Comparison of ENCODE assay signal across 1 cellular context in the genomic region with DNA sequence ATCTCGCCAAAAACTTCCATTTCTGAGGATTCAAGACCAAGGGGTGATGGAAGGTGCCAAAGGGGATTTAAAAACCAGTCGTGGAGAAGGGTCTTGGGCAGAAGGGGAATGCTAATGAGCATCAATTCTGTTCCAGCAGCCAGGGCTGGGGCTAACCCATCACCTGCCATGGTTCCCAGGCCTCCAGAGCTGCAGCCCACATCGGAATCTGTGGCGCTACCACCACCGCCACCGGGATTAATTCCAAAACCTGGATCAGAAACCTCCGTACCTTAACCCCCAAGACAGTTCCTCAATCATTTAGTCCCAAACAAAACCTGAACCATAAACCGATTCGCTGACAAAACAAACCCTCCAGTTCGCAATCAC.
TF ChIP-seq lines count a peak whose summit lies in the region.

No MANE protein-coding gene starts in this region.

TF ChIP-seq in SK-N-SH, 30 proteins besides CTCF, POLR2A, EP300 and RAD21 (continued from another document):
- TF ChIP-seq, protein P1, sequence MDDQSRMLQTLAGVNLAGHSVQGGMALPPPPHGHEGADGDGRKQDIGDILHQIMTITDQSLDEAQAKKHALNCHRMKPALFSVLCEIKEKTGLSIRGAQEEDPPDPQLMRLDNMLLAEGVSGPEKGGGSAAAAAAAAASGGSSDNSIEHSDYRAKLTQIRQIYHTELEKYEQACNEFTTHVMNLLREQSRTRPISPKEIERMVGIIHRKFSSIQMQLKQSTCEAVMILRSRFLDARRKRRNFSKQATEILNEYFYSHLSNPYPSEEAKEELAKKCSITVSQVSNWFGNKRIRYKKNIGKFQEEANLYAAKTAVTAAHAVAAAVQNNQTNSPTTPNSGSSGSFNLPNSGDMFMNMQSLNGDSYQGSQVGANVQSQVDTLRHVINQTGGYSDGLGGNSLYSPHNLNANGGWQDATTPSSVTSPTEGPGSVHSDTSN (IDR thresholded peaks at IDR 0.05) = no peak
- TF ChIP-seq FOXJ3 (CRISPR knock-in tag; IDR thresholded peaks at IDR 0.05) (no peak), RXRA (IDR thresholded peaks at IDR 0.05; ENCODE audit: borderline replicate concordance, low read depth) (no peak)
